19 cellular contexts compared by ENCODE assay signal in the genomic region with DNA sequence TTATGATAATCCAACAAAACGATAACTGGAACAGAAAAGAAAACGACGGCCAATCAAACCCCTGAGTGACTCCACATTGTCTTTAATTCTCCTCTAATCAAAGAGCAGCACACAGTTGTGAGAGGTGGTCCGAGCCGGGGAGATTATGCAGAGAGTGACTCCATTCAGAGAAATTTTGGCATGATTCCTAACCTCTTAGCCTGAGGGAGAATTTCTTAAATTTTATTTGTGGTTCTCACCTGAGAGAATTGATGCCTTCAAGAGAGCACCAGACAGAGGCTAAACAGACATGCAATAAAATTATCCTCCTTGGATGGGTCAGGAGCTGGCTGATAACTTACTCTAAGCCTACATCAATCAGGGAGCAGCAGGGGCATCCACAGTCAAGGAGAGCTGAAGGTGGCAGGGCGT.
DNase-seq lines count a peak whose midpoint lies in the region; ATAC-seq and TF ChIP-seq lines count a peak whose summit lies in the region.
"Had no signal": no experiment of that assay in that cellular context is flagged by ENCODE, and none has a peak within 500 bp of the region (broad histone marks: within the 10 kb centered on the region; RNA-seq: fewer than 3 reads in every experiment).

No MANE protein-coding gene starts in this region.

- POLR2A ChIA-PET in RWPE1 (lab: Yijun Ruan, JAX; ENCODE audit: low non-redundant PET), result interaction anchor here (0.6 kb wide), 1 partner anchor 664 kb away, joined by 3 read pairs; no protein-coding TSS in a partner anchor
- POLR2A ChIA-PET in activated CD4-positive, alpha-beta T cell treated with anti-CD3 and anti-CD28 coated beads for 36 hours (lab: Charles Lee), result no interaction called here

- peaks cover 36% of the 10 kb centered on the region for H3K4me1 Mint-ChIP-seq in HFFc6 (ENCODE audit: low read depth)
- no peaks in the 10 kb centered on the region for H3K4me1 Mint-ChIP-seq in activated CD4-positive, alpha-beta T cell treated with anti-CD3 and anti-CD28 coated beads for 36 hours
- H3K4me1 Mint-ChIP-seq: activated naive CD8-positive, alpha-beta T cell treated with anti-CD3 and anti-CD28 coated beads, Interleukin-2, amount 50 U/mL, for 24 hours; activated T-helper 17 cell treated with anti-CD3 and anti-CD28 coated beads, Interleukin-2, amount 50 U/mL, for 72 hours; stimulated activated naive B cell treated with anti-CD40 and anti-IgM and Interleukin-4, amounts not matched to agents 10 μg/mL and 1 μg/mL and 100 μg/mL, for 72 hours had no signal

- ATAC-seq in activated CD4-positive, alpha-beta T cell treated with anti-CD3 and anti-CD28 coated beads for 36 hours, result no peak
- ATAC-seq: activated naive CD8-positive, alpha-beta T cell treated with anti-CD3 and anti-CD28 coated beads, Interleukin-2, amount 50 U/mL, for 24 hours; activated T-helper 17 cell treated with anti-CD3 and anti-CD28 coated beads, Interleukin-2, amount 50 U/mL, for 72 hours; stimulated activated naive B cell treated with anti-CD40 and anti-IgM and Interleukin-4, amounts not matched to agents 10 μg/mL and 1 μg/mL and 100 μg/mL, for 72 hours had no signal

- intact Hi-C loops in activated CD4-positive, alpha-beta T cell treated with anti-CD3 and anti-CD28 coated beads for 36 hours (cut with DNase I, micrococcal nuclease), result no loop called here

- TF ChIP-seq CTCF in HFFc6 (IDR thresholded peaks at IDR 0.05) (no peak), RWPE1 (conservative IDR thresholded peaks at IDR 0.05; ENCODE audit: low read depth) (no peak), epithelial cell of esophagus (IDR thresholded peaks at IDR 0.05; ENCODE audit: insufficient read depth, low read depth, low read length, missing control alignments) (no peak)

- H3K27me3 Mint-ChIP-seq in HFFc6 (ENCODE audit: insufficient read depth), result peaks cover 4% of the 10 kb centered on the region
- no peaks in the 10 kb centered on the region for H3K27me3 Mint-ChIP-seq in activated CD4-positive, alpha-beta T cell treated with anti-CD3 and anti-CD28 coated beads for 36 hours
- H3K27me3 Mint-ChIP-seq: activated naive CD8-positive, alpha-beta T cell treated with anti-CD3 and anti-CD28 coated beads, Interleukin-2, amount 50 U/mL, for 24 hours had no signal

- no peaks in the 10 kb centered on the region for H3K9me3 Mint-ChIP-seq in HFFc6
- peaks cover 2% of the 10 kb centered on the region for H3K9me3 Mint-ChIP-seq in activated CD4-positive, alpha-beta T cell treated with anti-CD3 and anti-CD28 coated beads for 36 hours (ENCODE audit: low read depth)

- H3K36me3 Mint-ChIP-seq in HFFc6 (ENCODE audit: low read depth), result 0 out of 2 replicates have a peak, but pooled peaks cover 4% of the 10 kb centered on the region
- no peaks in the 10 kb centered on the region for H3K36me3 Mint-ChIP-seq in activated CD4-positive, alpha-beta T cell treated with anti-CD3 and anti-CD28 coated beads for 36 hours (ENCODE audit: low read depth)
- H3K36me3 Mint-ChIP-seq: stimulated activated naive B cell treated with anti-CD40 and anti-IgM and Interleukin-4, amounts not matched to agents 10 μg/mL and 1 μg/mL and 100 μg/mL, for 72 hours had no signal

- CTCF ChIA-PET in RWPE1 (lab: Yijun Ruan, JAX), result no interaction called here
- CTCF ChIA-PET in activated CD4-positive, alpha-beta T cell treated with anti-CD3 and anti-CD28 coated beads for 36 hours (lab: Charles Lee), result no interaction called here

- H3K4me3 ChIP-seq in epithelial cell of esophagus (ENCODE audit: low read length), result no peak overlapping the region
- H3K4me3 ChIP-seq: thyroid gland had no signal

- H3K27ac ChIP-seq in RWPE1, result peak overlapping the region; percentile 18; the same call in 1 of the 2 replicates
- H3K27ac ChIP-seq: HL-60, thyroid gland had no signal

- H3K4me3 Mint-ChIP-seq in HFFc6, result peak overlapping the region; percentile 58
- no peak overlapping the region for H3K4me3 Mint-ChIP-seq in activated CD4-positive, alpha-beta T cell treated with anti-CD3 and anti-CD28 coated beads for 36 hours
- H3K4me3 Mint-ChIP-seq: activated naive CD8-positive, alpha-beta T cell treated with anti-CD3 and anti-CD28 coated beads, Interleukin-2, amount 50 U/mL, for 24 hours; activated T-helper 17 cell treated with anti-CD3 and anti-CD28 coated beads, Interleukin-2, amount 50 U/mL, for 72 hours; stimulated activated naive B cell treated with anti-CD40 and anti-IgM and Interleukin-4, amounts not matched to agents 10 μg/mL and 1 μg/mL and 100 μg/mL, for 72 hours had no signal

- H3K27ac Mint-ChIP-seq in HFFc6, result peak overlapping the region; percentile 74
- no peak overlapping the region for H3K27ac Mint-ChIP-seq in activated CD4-positive, alpha-beta T cell treated with anti-CD3 and anti-CD28 coated beads for 36 hours
- H3K27ac Mint-ChIP-seq: activated naive CD8-positive, alpha-beta T cell treated with anti-CD3 and anti-CD28 coated beads, Interleukin-2, amount 50 U/mL, for 24 hours; activated T-helper 17 cell treated with anti-CD3 and anti-CD28 coated beads, Interleukin-2, amount 50 U/mL, for 72 hours; stimulated activated naive B cell treated with anti-CD40 and anti-IgM and Interleukin-4, amounts not matched to agents 10 μg/mL and 1 μg/mL and 100 μg/mL, for 72 hours had no signal

- DNase-seq in HFFc6, result peak; percentile 24
- peak; percentile 52 for DNase-seq in RWPE1 (ENCODE audit: low spot score)
- peak; percentile 88 for DNase-seq in epithelial cell of esophagus (ENCODE audit: low read depth)
- DNase-seq in renal cortical epithelial cell (ENCODE audit: low read depth), result peak; percentile 48
- DNase-seq in NCI-H2171 (lab: John Stamatoyannopoulos, UW), result no peak
- DNase-seq in activated CD4-positive, alpha-beta T cell treated with anti-CD3 and anti-CD28 coated beads for 36 hours, result no peak
- DNase-seq in effector CD4-positive, alpha-beta T cell, result no peak
- DNase-seq: activated naive CD8-positive, alpha-beta T cell treated with anti-CD3 and anti-CD28 coated beads, Interleukin-2, amount 50 U/mL, for 24 hours; foreskin melanocyte; KBM-7; NCI-H1105 treated with DMSO at 0.1 percent for 48 hours; NCI-H345; posterior cingulate gyrus; SIG-M5; stimulated activated naive B cell treated with anti-CD40 and anti-IgM and Interleukin-4, amounts not matched to agents 10 μg/mL and 1 μg/mL and 100 μg/mL, for 72 hours; T-helper 2 cell; thyroid gland had no signal

Comparison
In these comparisons a context has a peak if more than half of its experiments do, and no peak if none do; other contexts are left out.
1. DNase-seq: peak in HFFc6 (single experiment), RWPE1 (single experiment), epithelial cell of esophagus (single experiment) and renal cortical epithelial cell (single experiment); none in NCI-H2171 (single experiment), activated CD4-positive, alpha-beta T cell treated with anti-CD3 and anti-CD28 coated beads for 36 hours (single experiment) and effector CD4-positive, alpha-beta T cell (single experiment).